8 cellular contexts compared by ENCODE assay signal in genomic region chr3:167733961-167734497, GRCh38. TPM values are rescaled to one million over a fixed set of nuclear protein-coding genes. Genes with fewer than 3 reads are reported as not detected.
DNase-seq lines count a peak whose midpoint lies in the region; ATAC-seq and TF ChIP-seq lines count a peak whose summit lies in the region.

No MANE protein-coding gene starts in this region.

- CTCF ChIA-PET in activated CD4-positive, alpha-beta memory T cell treated with anti-CD3 and anti-CD28 coated beads for 36 hours (lab: Charles Lee), result no interaction called here

- TF ChIP-seq CTCF in cardiac muscle cell (IDR thresholded peaks at IDR 0.05; ENCODE audit: low read depth, low read length), result no peak
- no peak for TF ChIP-seq CTCF in kidney epithelial cell (IDR thresholded peaks at IDR 0.05; ENCODE audit: insufficient read depth, low read length, poor library complexity, severe bottlenecking)
- no peak for TF ChIP-seq CTCF in upper lobe of right lung (IDR thresholded peaks at IDR 0.05)

- H3K4me3 Mint-ChIP-seq in activated CD4-positive, alpha-beta memory T cell treated with anti-CD3 and anti-CD28 coated beads for 36 hours, result no peak overlapping the region

- H3K4me1 ChIP-seq in cardiac muscle cell (ENCODE audit: low read depth), result peaks cover 22% of the 10 kb centered on the region
- H3K4me1 ChIP-seq in upper lobe of right lung, result peaks cover 27% of the 10 kb centered on the region

- H3K4me3 ChIP-seq in cardiac muscle cell, result peak overlapping the region; percentile 75
- peak overlapping the region; percentile 61 for H3K4me3 ChIP-seq in kidney epithelial cell (ENCODE audit: low read depth, low read length)
- peak overlapping the region; percentile 79 for H3K4me3 ChIP-seq in upper lobe of right lung

- H3K27ac Mint-ChIP-seq in activated CD4-positive, alpha-beta memory T cell treated with anti-CD3 and anti-CD28 coated beads for 36 hours, result no peak overlapping the region

- no peaks in the 10 kb centered on the region for H3K27me3 Mint-ChIP-seq in activated CD4-positive, alpha-beta memory T cell treated with anti-CD3 and anti-CD28 coated beads for 36 hours

- no peaks in the 10 kb centered on the region for H3K9me3 Mint-ChIP-seq in activated CD4-positive, alpha-beta memory T cell treated with anti-CD3 and anti-CD28 coated beads for 36 hours

- H3K9me3 ChIP-seq in cardiac muscle cell (ENCODE audit: low read depth), result no peaks in the 10 kb centered on the region
- no peaks in the 10 kb centered on the region for H3K9me3 ChIP-seq in upper lobe of right lung

- POLR2A ChIA-PET in activated CD4-positive, alpha-beta memory T cell treated with anti-CD3 and anti-CD28 coated beads for 36 hours (lab: Charles Lee), result no interaction called here

- no peak for ATAC-seq in Right ventricle myocardium superior (ENCODE audit: poor library complexity)
- no peak for ATAC-seq in upper lobe of right lung
- ATAC-seq in GM18861 (IDR thresholded peaks at IDR 0.05; ENCODE audit: unreplicated experiment), result no peak
- ATAC-seq in GM19452 (IDR thresholded peaks at IDR 0.05; ENCODE audit: unreplicated experiment), result no peak
- ATAC-seq in HG03571 (IDR thresholded peaks at IDR 0.05; ENCODE audit: unreplicated experiment), result no peak

- H3K36me3 ChIP-seq in cardiac muscle cell (no peaks in the 10 kb centered on the region), kidney epithelial cell (ENCODE audit: control insufficient read depth, insufficient read depth, low read length) (no peaks in the 10 kb centered on the region), upper lobe of right lung (no peaks in the 10 kb centered on the region)

- intact Hi-C loops in Right ventricle myocardium superior (cut with DNase I), result no loop called here
- intact Hi-C loops in activated CD4-positive, alpha-beta memory T cell treated with anti-CD3 and anti-CD28 coated beads for 36 hours (cut with micrococcal nuclease), result loop anchor here (2.0 to 10.0 kb wide), 2 partner anchors 291 to 353 kb away; partner anchors contain the start of gene ZBBX
- intact Hi-C loops in upper lobe of right lung (cut with DNase I), result no loop called here

- peaks cover 3% of the 10 kb centered on the region for H3K27me3 ChIP-seq in cardiac muscle cell
- no peaks in the 10 kb centered on the region for H3K27me3 ChIP-seq in kidney epithelial cell (ENCODE audit: control insufficient read depth, insufficient read depth, low read length)
- no peaks in the 10 kb centered on the region for H3K27me3 ChIP-seq in upper lobe of right lung

- DNase-seq in cardiac muscle cell (ENCODE audit: low read depth in 1 of 2, low spot score in 1 of 2) (peak in 1 of 2 donors; percentile 15), Right ventricle myocardium superior (no peak), kidney epithelial cell (ENCODE audit: low read depth) (no peak), upper lobe of right lung (no peak)
- peak; percentile 30 for DNase-seq in activated CD4-positive, alpha-beta memory T cell treated with anti-CD3 and anti-CD28 coated beads for 36 hours

- H3K36me3 Mint-ChIP-seq in activated CD4-positive, alpha-beta memory T cell treated with anti-CD3 and anti-CD28 coated beads for 36 hours, result peaks cover 6% of the 10 kb centered on the region

- H3K27ac ChIP-seq in cardiac muscle cell, result peak overlapping the region; percentile 84
- peak overlapping the region; percentile 93 for H3K27ac ChIP-seq in upper lobe of right lung

- peaks cover 44% of the 10 kb centered on the region for H3K4me1 Mint-ChIP-seq in activated CD4-positive, alpha-beta memory T cell treated with anti-CD3 and anti-CD28 coated beads for 36 hours (ENCODE audit: low read depth)

RNA-seq across cellular contexts. Expression of gene PDCD10, which starts 0.7 kb away (rescaled TPM):
- total RNA-seq in cardiac muscle cell (39.6 and 48.0 TPM in 2 replicates), Right ventricle myocardium superior (30.4 TPM), kidney epithelial cell (93.3 and 101 TPM in 2 replicates), upper lobe of right lung (53.2 TPM)
- 51.6 and 56.9 TPM in 2 replicates for polyA plus RNA-seq in cardiac muscle cell
- 10 to 100 TPM; 75.4 to 81.1 TPM for total RNA-seq in activated CD4-positive, alpha-beta memory T cell treated with anti-CD3 and anti-CD28 coated beads for 36 hours

RNA-seq across cellular contexts. Expression of gene SERPINI1, which starts 1.5 kb away (rescaled TPM):
- total RNA-seq in cardiac muscle cell (23.9 and 33.5 TPM in 2 replicates), Right ventricle myocardium superior (5.6 TPM), kidney epithelial cell (1.9 and 2.4 TPM in 2 replicates), upper lobe of right lung (7.1 TPM)
- 81.2 and 117 TPM in 2 replicates for polyA plus RNA-seq in cardiac muscle cell
- 1 to 10 TPM; 2.3 to 3.0 TPM for total RNA-seq in activated CD4-positive, alpha-beta memory T cell treated with anti-CD3 and anti-CD28 coated beads for 36 hours
